In the genomic region with DNA sequence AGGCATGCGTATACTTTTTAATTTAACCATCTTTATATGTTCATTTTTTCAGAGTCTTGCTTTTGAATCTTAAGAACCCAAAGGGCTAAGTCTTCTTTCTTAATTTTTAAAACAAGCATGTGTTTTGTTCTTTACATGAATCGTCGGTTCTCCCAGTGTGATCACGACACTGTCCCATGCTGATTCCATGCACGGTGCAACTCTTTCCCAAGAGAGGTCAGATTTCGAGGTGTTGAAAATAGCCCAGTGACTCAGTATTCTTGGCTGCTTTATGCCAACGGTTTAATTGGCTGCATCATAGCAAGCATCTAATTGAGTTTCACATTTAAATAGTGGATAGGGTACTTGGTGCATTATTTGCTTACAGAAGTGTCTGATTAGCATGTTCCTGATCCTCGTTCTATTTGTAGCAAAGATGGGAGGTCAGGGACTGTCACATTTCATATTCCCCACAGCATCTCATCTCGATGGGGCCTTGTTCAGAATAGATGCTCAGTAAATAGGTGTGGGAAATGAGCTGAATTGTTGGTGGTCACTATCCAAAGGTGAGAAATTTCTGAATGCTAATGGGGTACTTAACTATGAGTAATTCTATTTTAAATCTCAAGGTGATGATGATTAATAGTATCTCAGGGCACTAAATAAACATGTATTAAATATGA, we compare ENCODE assay signal across 15 cellular contexts. TPM values are rescaled to one million over a fixed set of nuclear protein-coding genes. Genes with fewer than 3 reads are reported as not detected.
DNase-seq lines count a peak whose midpoint lies in the region; ATAC-seq and TF ChIP-seq lines count a peak whose summit lies in the region.
"Had no signal": no experiment of that assay in that cellular context is flagged by ENCODE, and none has a peak within 500 bp of the region (broad histone marks: within the 10 kb centered on the region; RNA-seq: fewer than 3 reads in every experiment).

No MANE protein-coding gene starts in this region.

- no peaks in the 10 kb centered on the region for H3K36me3 Mint-ChIP-seq in activated T-helper 2 cell treated with anti-CD3 and anti-CD28 coated beads, Interferon-gamma antibody, Interleukin-2, Interleukin-4, amounts not matched to agents 10 μg/mL and 5 μg/mL and 100 μg/mL, durations not matched to agents 14 hours and 24 hours and 36 hours (ENCODE audit: low read depth)

- no peak for TF ChIP-seq EP300 in stomach (IDR thresholded peaks at IDR 0.05)

- H3K4me3 ChIP-seq in right cardiac atrium (ENCODE audit: low read length) (peak overlapping the region; percentile 7), stomach (no peak overlapping the region)
- H3K4me3 ChIP-seq: transverse colon had no signal

- ATAC-seq in right cardiac atrium (peak; percentile 37 to 43), GM21423 (IDR thresholded peaks at IDR 0.05; ENCODE audit: unreplicated experiment) (no peak)
- ATAC-seq: activated T-cell treated with anti-CD3 and anti-CD28 coated beads, Interleukin-2, amount 50 U/mL, for 72 hours had no signal

- H3K27ac Mint-ChIP-seq in activated T-helper 2 cell treated with anti-CD3 and anti-CD28 coated beads, Interferon-gamma antibody, Interleukin-2, Interleukin-4, amounts not matched to agents 10 μg/mL and 5 μg/mL and 100 μg/mL, durations not matched to agents 14 hours and 24 hours and 36 hours = no peak overlapping the region
- H3K27ac Mint-ChIP-seq: activated T-cell treated with anti-CD3 and anti-CD28 coated beads, Interleukin-2, amount 50 U/mL, for 72 hours had no signal

- TF ChIP-seq POLR2A in stomach (IDR thresholded peaks at IDR 0.05) = no peak

- H3K4me1 ChIP-seq in right cardiac atrium (ENCODE audit: control insufficient read depth, insufficient read depth, low read length) (peaks cover 4% of the 10 kb centered on the region), stomach (peaks cover 22 to 85% (median 58%) of the 10 kb centered on the region in 4 donors)
- H3K4me1 ChIP-seq: parathyroid adenoma had no signal

- H3K4me1 Mint-ChIP-seq in activated T-helper 2 cell treated with anti-CD3 and anti-CD28 coated beads, Interferon-gamma antibody, Interleukin-2, Interleukin-4, amounts not matched to agents 10 μg/mL and 5 μg/mL and 100 μg/mL, durations not matched to agents 14 hours and 24 hours and 36 hours (ENCODE audit: low read depth) = peaks cover 8% of the 10 kb centered on the region

- H3K9me3 Mint-ChIP-seq in activated T-helper 2 cell treated with anti-CD3 and anti-CD28 coated beads, Interferon-gamma antibody, Interleukin-2, Interleukin-4, amounts not matched to agents 10 μg/mL and 5 μg/mL and 100 μg/mL, durations not matched to agents 14 hours and 24 hours and 36 hours = peaks cover 2% of the 10 kb centered on the region
- H3K9me3 Mint-ChIP-seq: activated T-cell treated with anti-CD3 and anti-CD28 coated beads, Interleukin-2, amount 50 U/mL, for 72 hours had no signal

- peaks cover 44% of the 10 kb centered on the region for H3K27me3 Mint-ChIP-seq in activated T-helper 2 cell treated with anti-CD3 and anti-CD28 coated beads, Interferon-gamma antibody, Interleukin-2, Interleukin-4, amounts not matched to agents 10 μg/mL and 5 μg/mL and 100 μg/mL, durations not matched to agents 14 hours and 24 hours and 36 hours (ENCODE audit: low read depth)

- H3K36me3 ChIP-seq in stomach = no peaks in the 10 kb centered on the region
- H3K36me3 ChIP-seq: transverse colon had no signal

- DNase-seq in HS-5 (ENCODE audit: low read depth) (peak; percentile 55), cerebellum (ENCODE audit: low spot score) (peak; percentile 26), right cardiac atrium (no peak), stomach (no peak), NCI-H2029 (lab: John Stamatoyannopoulos, UW) (no peak)
- no peak for DNase-seq in activated T-helper 2 cell treated with anti-CD3 and anti-CD28 coated beads, Interferon-gamma antibody, Interleukin-2, Interleukin-4, amounts not matched to agents 10 μg/mL and 5 μg/mL and 100 μg/mL, durations not matched to agents 14 hours and 24 hours and 36 hours (ENCODE audit: low spot score)
- DNase-seq in activated effector memory CD4-positive, alpha-beta T cell treated with anti-CD3 and anti-CD28 coated beads, Interleukin-2, amount 50 U/mL, for 16 hours = no peak
- DNase-seq: activated T-cell treated with anti-CD3 and anti-CD28 coated beads, Interleukin-2, amount 50 U/mL, for 72 hours; DMS53; islet precursor cell; NCI-H2107; transverse colon had no signal

- intact Hi-C loops in right cardiac atrium (cut with DNase I) = loop anchor here in 1 of 4 donors (5.0 kb wide), 1 partner anchor 90 kb away; no protein-coding TSS in a partner anchor
- intact Hi-C loops in stomach (cut with DNase I; ENCODE audit: low total_unique reads) = no loop called here
- intact Hi-C loops in activated T-helper 2 cell treated with anti-CD3 and anti-CD28 coated beads, Interferon-gamma antibody, Interleukin-2, Interleukin-4, amounts not matched to agents 10 μg/mL and 5 μg/mL and 100 μg/mL, durations not matched to agents 14 hours and 24 hours and 36 hours (cut with micrococcal nuclease) = no loop called here

- peak overlapping the region; percentile 60 for H3K27ac ChIP-seq in right cardiac atrium (ENCODE audit: low read length)
- H3K27ac ChIP-seq in stomach = peak overlapping the region; percentile 27 to 94 (median 92)
- H3K27ac ChIP-seq: parathyroid adenoma had no signal

- TF ChIP-seq CTCF in stomach (IDR thresholded peaks at IDR 0.05) = no peak

- H3K27me3 ChIP-seq in right cardiac atrium (ENCODE audit: control insufficient read depth, insufficient read depth) (no peaks in the 10 kb centered on the region), stomach (peaks cover 0 to 35% (median 11%) of the 10 kb centered on the region in 3 donors)
- H3K27me3 ChIP-seq: transverse colon had no signal

- H3K4me3 Mint-ChIP-seq in activated T-helper 2 cell treated with anti-CD3 and anti-CD28 coated beads, Interferon-gamma antibody, Interleukin-2, Interleukin-4, amounts not matched to agents 10 μg/mL and 5 μg/mL and 100 μg/mL, durations not matched to agents 14 hours and 24 hours and 36 hours (ENCODE audit: low read depth) = no peak overlapping the region

- WGBS in right cardiac atrium = 34% methylated on average over 9 of the region's 9 CpGs
- WGBS in stomach, 5 donors = 41 to 66% (median 62%) methylated on average over 9 of the region's 9 CpGs

- H3K9me3 ChIP-seq in right cardiac atrium (ENCODE audit: control insufficient read depth, low read length) (no peaks in the 10 kb centered on the region), stomach (no peaks in the 10 kb centered on the region)
- H3K9me3 ChIP-seq: transverse colon had no signal

RNA-seq across cellular contexts. Expression of gene NPAS2, which starts 2.8 kb away (rescaled TPM):
- 1.3 TPM for total RNA-seq in cerebellum
- total RNA-seq in right cardiac atrium = 10 to 100 TPM; 39.1 to 53.4 (median 43.3) TPM
- 36.8 TPM for polyA plus RNA-seq in right cardiac atrium
- 100 to 1,000 TPM in 1 of 5 donors, 10 to 100 TPM in 4; 18.0 to 148 (median 33.9) TPM for total RNA-seq in stomach
- 10 to 100 TPM; 13.1 to 32.2 (median 23.7) TPM for polyA plus RNA-seq in stomach
- total RNA-seq in activated T-helper 2 cell treated with anti-CD3 and anti-CD28 coated beads, Interferon-gamma antibody, Interleukin-2, Interleukin-4, amounts not matched to agents 10 μg/mL and 5 μg/mL and 100 μg/mL, durations not matched to agents 14 hours and 24 hours and 36 hours = 4.2 and 5.6 TPM in 2 replicates
- total RNA-seq: OCI-LY7 had no signal

Comparison
In these comparisons a context has a peak if more than half of its experiments do, and no peak if none do; other contexts are left out.
1. DNase-seq: peak in HS-5 (single experiment) and cerebellum (single experiment); none in right cardiac atrium (0 of 3), stomach (single experiment), NCI-H2029 (single experiment), activated T-helper 2 cell treated with anti-CD3 and anti-CD28 coated beads, Interferon-gamma antibody, Interleukin-2, Interleukin-4, amounts not matched to agents 10 μg/mL and 5 μg/mL and 100 μg/mL, durations not matched to agents 14 hours and 24 hours and 36 hours (single experiment) and activated effector memory CD4-positive, alpha-beta T cell treated with anti-CD3 and anti-CD28 coated beads, Interleukin-2, amount 50 U/mL, for 16 hours (single experiment).